ENCODE assay signal across 7 cellular contexts in genomic region chr3:146159616-146160232, GRCh38. TPM values are rescaled to one million over a fixed set of nuclear protein-coding genes. Genes with fewer than 3 reads are reported as not detected.
A peak's percentile ranks its signal among the peaks of the same experiment; 100 is the strongest.
DNase-seq lines count a peak whose midpoint lies in the region; FAIRE-seq and TF ChIP-seq lines count a peak whose summit lies in the region.

No MANE protein-coding gene starts in this region.

- no peaks in the 10 kb centered on the region for H3K9me3 ChIP-seq in HUES48 (ENCODE audit: control insufficient read depth, insufficient read depth, low read length)
- no peaks in the 10 kb centered on the region for H3K9me3 ChIP-seq in iPS-15b (ENCODE audit: control insufficient read depth, insufficient read depth, low read length)
- H3K9me3 ChIP-seq in spleen: no peaks in the 10 kb centered on the region

- H3K27me3 ChIP-seq in HUES48 (ENCODE audit: control insufficient read depth, insufficient read depth, low read length): peaks cover 12% of the 10 kb centered on the region
- H3K27me3 ChIP-seq in iPS-15b (ENCODE audit: control insufficient read depth, insufficient read depth, low read length): peaks cover 14% of the 10 kb centered on the region
- peaks cover 0 to 49% (median 12%) of the 10 kb centered on the region in 7 donors for H3K27me3 ChIP-seq in spleen (replicated peaks in 1 of 7)

- H3K36me3 ChIP-seq in HUES48 (ENCODE audit: control insufficient read depth, insufficient read depth, low read length): no peaks in the 10 kb centered on the region
- no peaks in the 10 kb centered on the region for H3K36me3 ChIP-seq in iPS-15b (ENCODE audit: control insufficient read depth, insufficient read depth, low read length)
- no peaks in the 10 kb centered on the region for H3K36me3 ChIP-seq in spleen

- H3K27ac Mint-ChIP-seq in activated T-helper 2 cell treated with anti-CD3 and anti-CD28 coated beads, Interferon-gamma antibody, Interleukin-2, Interleukin-4, amounts not matched to agents 10 μg/mL and 5 μg/mL and 100 μg/mL, durations not matched to agents 14 hours and 24 hours and 36 hours: no peak overlapping the region

- peaks cover 53% of the 10 kb centered on the region for H3K27me3 Mint-ChIP-seq in activated T-helper 2 cell treated with anti-CD3 and anti-CD28 coated beads, Interferon-gamma antibody, Interleukin-2, Interleukin-4, amounts not matched to agents 10 μg/mL and 5 μg/mL and 100 μg/mL, durations not matched to agents 14 hours and 24 hours and 36 hours (ENCODE audit: low read depth)

- H3K9me3 Mint-ChIP-seq in activated T-helper 2 cell treated with anti-CD3 and anti-CD28 coated beads, Interferon-gamma antibody, Interleukin-2, Interleukin-4, amounts not matched to agents 10 μg/mL and 5 μg/mL and 100 μg/mL, durations not matched to agents 14 hours and 24 hours and 36 hours: no peaks in the 10 kb centered on the region

- H3K4me3 Mint-ChIP-seq in activated T-helper 2 cell treated with anti-CD3 and anti-CD28 coated beads, Interferon-gamma antibody, Interleukin-2, Interleukin-4, amounts not matched to agents 10 μg/mL and 5 μg/mL and 100 μg/mL, durations not matched to agents 14 hours and 24 hours and 36 hours (ENCODE audit: low read depth): peak overlapping the region; percentile 70

- DNase-seq in activated T-helper 2 cell treated with anti-CD3 and anti-CD28 coated beads, Interferon-gamma antibody, Interleukin-2, Interleukin-4, amounts not matched to agents 10 μg/mL and 5 μg/mL and 100 μg/mL, durations not matched to agents 14 hours and 24 hours and 36 hours (ENCODE audit: low spot score): no peak
- DNase-seq in spleen (no peak), NAMALWA (ENCODE audit: low spot score) (no peak), GM12891 (ENCODE audit: insufficient read length, low spot score) (no peak), T1000 (lab: John Stamatoyannopoulos, UW) (no peak)

- H3K27ac ChIP-seq in HUES48 (ENCODE audit: low read depth, low read length) (peak overlapping the region; percentile 74), spleen (peak overlapping the region in 7 of 8 donors; percentile 81 to 94 (median 90))

- no peak for FAIRE-seq in GM12891 (lab: Jason Lieb, UNC)

- intact Hi-C loops in activated T-helper 2 cell treated with anti-CD3 and anti-CD28 coated beads, Interferon-gamma antibody, Interleukin-2, Interleukin-4, amounts not matched to agents 10 μg/mL and 5 μg/mL and 100 μg/mL, durations not matched to agents 14 hours and 24 hours and 36 hours (cut with micrococcal nuclease): loop anchor here (5.0 kb wide), 1 partner anchor 393 kb away; no protein-coding TSS in a partner anchor
- intact Hi-C loops in spleen (cut with DNase I; ENCODE audit: low total_unique reads): no loop called here

- no peak for TF ChIP-seq CTCF in spleen (IDR thresholded peaks at IDR 0.05 in 8 of 11, conservative IDR thresholded peaks at IDR 0.05 in 3 of 11)

- H3K4me1 ChIP-seq in HUES48 (ENCODE audit: control insufficient read depth, insufficient read depth, low read length) (peaks cover 18% of the 10 kb centered on the region), iPS-15b (ENCODE audit: control insufficient read depth, insufficient read depth, low read length) (peaks cover 2% of the 10 kb centered on the region), spleen (peaks cover 5 to 59% (median 26%) of the 10 kb centered on the region in 6 donors)

- H3K4me3 ChIP-seq in HUES48 (ENCODE audit: low read depth, low read length) (peak overlapping the region; percentile 72), iPS-15b (ENCODE audit: low read depth, low read length) (peak overlapping the region; percentile 69), spleen (peak overlapping the region; percentile 47 to 84 (median 60))

- H3K9ac ChIP-seq in HUES48 (ENCODE audit: low read depth, low read length): peak overlapping the region; percentile 85
- peak overlapping the region; percentile 71 for H3K9ac ChIP-seq in iPS-15b (ENCODE audit: low read depth, low read length)

- H3K4me1 Mint-ChIP-seq in activated T-helper 2 cell treated with anti-CD3 and anti-CD28 coated beads, Interferon-gamma antibody, Interleukin-2, Interleukin-4, amounts not matched to agents 10 μg/mL and 5 μg/mL and 100 μg/mL, durations not matched to agents 14 hours and 24 hours and 36 hours (ENCODE audit: low read depth): peaks cover 14% of the 10 kb centered on the region

- no peak for TF ChIP-seq POLR2A in spleen (IDR thresholded peaks at IDR 0.05)
- no peak for TF ChIP-seq POLR2A in GM12891 (IDR thresholded peaks at IDR 0.05; ENCODE audit: low read depth, low read length)

- H3K36me3 Mint-ChIP-seq in activated T-helper 2 cell treated with anti-CD3 and anti-CD28 coated beads, Interferon-gamma antibody, Interleukin-2, Interleukin-4, amounts not matched to agents 10 μg/mL and 5 μg/mL and 100 μg/mL, durations not matched to agents 14 hours and 24 hours and 36 hours (ENCODE audit: low read depth): no peaks in the 10 kb centered on the region

- 21 to 37% (median 24%) methylated on average over 5 of the region's 5 CpGs for WGBS in spleen, 5 donors

TF ChIP-seq in GM12891, 5 proteins besides CTCF, POLR2A, EP300 and RAD21:
- TF ChIP-seq POU2F2 (IDR thresholded peaks at IDR 0.05; ENCODE audit: low read depth, low read length) (no peak), SPI1 (IDR thresholded peaks at IDR 0.05; ENCODE audit: low read depth, low read length) (no peak), TAF1 (IDR thresholded peaks at IDR 0.05; ENCODE audit: low read depth, low read length) (no peak), POLR2AphosphoS5 (IDR thresholded peaks at IDR 0.05; ENCODE audit: low read depth, low read length) (no peak), PAX5 (IDR thresholded peaks at IDR 0.05; ENCODE audit: insufficient read depth, low read length, severe bottlenecking) (no peak)

RNA-seq across cellular contexts. Expression of gene PLOD2, which starts 1.3 kb away (rescaled TPM):
- 1.1 and 2.2 TPM in 2 replicates for total RNA-seq in activated T-helper 2 cell treated with anti-CD3 and anti-CD28 coated beads, Interferon-gamma antibody, Interleukin-2, Interleukin-4, amounts not matched to agents 10 μg/mL and 5 μg/mL and 100 μg/mL, durations not matched to agents 14 hours and 24 hours and 36 hours
- total RNA-seq in spleen: 10 to 100 TPM in 6 of 7 donors, 1 to 10 TPM in 1; 8.8 to 35.8 (median 11.9) TPM
- 1 to 10 TPM; 3.5 to 4.9 (median 4.7) TPM for polyA plus RNA-seq in spleen
- polyA plus RNA-seq in GM12891 (2012; ENCODE audit: low read depth, missing spikeins): 0.86 TPM
